In the genomic region with DNA sequence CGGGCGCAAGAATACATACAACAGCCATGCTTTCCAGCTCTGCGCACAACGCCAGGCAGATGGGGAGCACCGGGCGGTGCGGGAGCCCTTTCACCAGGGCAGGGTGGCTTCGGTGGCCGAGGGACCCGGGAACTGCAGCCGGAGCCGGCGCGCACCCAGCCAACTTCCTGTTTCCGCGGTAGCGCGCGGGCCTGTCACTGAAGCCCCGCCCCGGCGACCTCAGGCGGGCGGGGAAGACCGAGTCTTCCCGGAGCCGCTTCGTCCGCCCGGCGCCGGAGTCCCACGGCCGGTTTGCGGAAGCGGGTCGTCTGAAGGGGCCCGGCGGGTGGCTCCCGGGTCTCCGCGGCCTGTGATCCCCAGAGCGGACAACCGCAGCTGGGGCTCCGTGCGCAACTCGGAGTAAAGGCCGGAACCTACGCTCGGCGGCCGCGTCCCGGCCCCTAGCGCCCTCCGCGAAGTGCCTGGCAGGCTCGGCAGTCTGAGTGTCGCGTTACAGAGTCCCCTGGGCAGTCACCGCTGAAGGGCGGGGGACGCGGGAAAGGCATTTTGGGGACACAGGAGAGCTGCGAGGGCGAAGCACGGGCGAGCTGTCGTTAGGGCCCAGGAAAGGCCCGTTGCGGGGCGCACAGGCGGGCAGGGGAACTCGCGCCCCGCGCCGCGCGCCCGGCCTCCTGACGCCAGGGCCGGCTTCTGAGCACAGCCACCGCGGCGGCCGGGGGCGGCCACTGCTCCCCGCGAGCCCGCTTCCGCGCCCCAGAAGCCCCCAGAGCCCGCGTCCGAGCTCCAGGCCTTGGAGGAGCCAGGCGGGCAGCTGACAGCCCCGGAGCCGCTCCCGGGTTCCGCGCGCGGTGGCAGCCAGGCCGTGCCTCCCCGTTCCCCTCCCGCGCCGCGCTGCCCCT, we compare ENCODE assay signal across 8 cellular contexts.
DNase-seq lines count a peak whose midpoint lies in the region; TF ChIP-seq lines count a peak whose summit lies in the region.

A gene with protein sequence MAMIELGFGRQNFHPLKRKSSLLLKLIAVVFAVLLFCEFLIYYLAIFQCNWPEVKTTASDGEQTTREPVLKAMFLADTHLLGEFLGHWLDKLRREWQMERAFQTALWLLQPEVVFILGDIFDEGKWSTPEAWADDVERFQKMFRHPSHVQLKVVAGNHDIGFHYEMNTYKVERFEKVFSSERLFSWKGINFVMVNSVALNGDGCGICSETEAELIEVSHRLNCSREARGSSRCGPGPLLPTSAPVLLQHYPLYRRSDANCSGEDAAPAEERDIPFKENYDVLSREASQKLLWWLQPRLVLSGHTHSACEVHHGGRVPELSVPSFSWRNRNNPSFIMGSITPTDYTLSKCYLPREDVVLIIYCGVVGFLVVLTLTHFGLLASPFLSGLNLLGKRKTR (minus strand): TSS at position 136 of the 899 bp plus-strand sequence. CDS start 11,053 bp downstream, outside the sequence.

- no peaks in the 10 kb centered on the region for H3K27me3 ChIP-seq in neuron (ENCODE audit: insufficient read depth, low read length)
- no peaks in the 10 kb centered on the region for H3K27me3 ChIP-seq in subcutaneous abdominal adipose tissue (ENCODE audit: control insufficient read depth in 5 of 5, insufficient read depth in 4 of 5, low read length in 5 of 5)

- H3K9me3 ChIP-seq in neuron (ENCODE audit: low read length), result no peaks in the 10 kb centered on the region
- no peaks in the 10 kb centered on the region for H3K9me3 ChIP-seq in subcutaneous abdominal adipose tissue (ENCODE audit: control insufficient read depth in 5 of 5, low read length in 5 of 5)

- TF ChIP-seq CTCF in foreskin fibroblast (IDR thresholded peaks at IDR 0.05; ENCODE audit: low read depth, low read length), result no peak

- peak within 1 kb of the TSS; percentile 96 for H3K27ac ChIP-seq in subcutaneous abdominal adipose tissue (ENCODE audit: low read depth, low read length)

- peak within 1 kb of the TSS; percentile 96 for H2AFZ ChIP-seq in neuron (ENCODE audit: low read depth, low read length)

- peak; percentile 91 for DNase-seq in ELF-1 (ENCODE audit: low read depth, low spot score)
- DNase-seq in GOT3 (lab: John Stamatoyannopoulos, UW), result peak; percentile 28
- peak; percentile 90 for DNase-seq in LoVo (ENCODE audit: low spot score)
- peak; percentile 90 for DNase-seq in SIG-M5 treated with dmso at 0.1 percent for 504 hours (lab: John Stamatoyannopoulos, UW; ENCODE audit: unreplicated experiment)
- peak; percentile 81 for DNase-seq in activated gamma-delta T cell treated with Interleukin-2 at 50 U/mL for 16 hours
- peak; percentile 84 to 94 for DNase-seq in foreskin fibroblast

- no peaks in the 10 kb centered on the region for H3K36me3 ChIP-seq in neuron (ENCODE audit: insufficient read depth, low read length)
- H3K36me3 ChIP-seq in subcutaneous abdominal adipose tissue (ENCODE audit: control insufficient read depth in 5 of 5, insufficient read depth in 5 of 5, low read length in 5 of 5), result peaks cover 0 to 15% (median 6%) of the 10 kb centered on the region in 5 donors

- peaks cover 11% of the 10 kb centered on the region for H3K4me1 ChIP-seq in neuron (ENCODE audit: insufficient read depth, low read length)
- H3K4me1 ChIP-seq in subcutaneous abdominal adipose tissue (ENCODE audit: control insufficient read depth in 5 of 5, insufficient read depth in 5 of 5, low read length in 5 of 5), result peaks cover 6 to 23% (median 17%) of the 10 kb centered on the region in 5 donors

- H3K4me3 ChIP-seq in foreskin fibroblast (ENCODE audit: low read depth in 1 of 2, low read length in 2 of 2) (peak within 1 kb of the TSS; percentile 76 to 78), neuron (ENCODE audit: low read length) (peak within 1 kb of the TSS; percentile 77), subcutaneous abdominal adipose tissue (ENCODE audit: low read depth in 1 of 5, low read length in 5 of 5) (peak within 1 kb of the TSS; percentile 85 to 93 (median 90))

- peak within 1 kb of the TSS; percentile 63 to 97 (median 94) for H3K9ac ChIP-seq in subcutaneous abdominal adipose tissue (ENCODE audit: low read length in 5 of 5)

Comparison
In these comparisons a context has a peak if more than half of its experiments do, and no peak if none do; other contexts are left out.
1. Peak in every context shown above with its lines: DNase-seq, H3K4me3 ChIP-seq and H3K27ac ChIP-seq.
2. DNase-seq: peak in every context shown above with its lines; median percentile 91 in ELF-1; 90 in LoVo; 90 in SIG-M5 treated with dmso at 0.1 percent for 504 hours; 89 in foreskin fibroblast; 81 in activated gamma-delta T cell treated with Interleukin-2 at 50 U/mL for 16 hours; 28 in GOT3.